Comparison of ENCODE assay signal across 17 cellular contexts in genomic region chr2:165897074-165897683, GRCh38. TPM values are rescaled to one million over a fixed set of nuclear protein-coding genes. Genes with fewer than 3 reads are reported as not detected.
DNase-seq lines count a peak whose midpoint lies in the region; ATAC-seq, FAIRE-seq and TF ChIP-seq lines count a peak whose summit lies in the region.
"Had no signal": no experiment of that assay in that cellular context is flagged by ENCODE, and none has a peak within 500 bp of the region (broad histone marks: within the 10 kb centered on the region; RNA-seq: fewer than 3 reads in every experiment).

No MANE protein-coding gene starts in this region.

- no peak overlapping the region for H3K4me3 ChIP-seq in GM12878
- no peak overlapping the region for H3K4me3 ChIP-seq in colonic mucosa
- H3K4me3 ChIP-seq: left lung, upper lobe of left lung had no signal

- H3K27ac ChIP-seq in GM12878 (ENCODE audit: control insufficient read depth, insufficient read depth) (peak overlapping the region; percentile 29; the same call in 1 of the 2 replicates), colonic mucosa (no peak overlapping the region)
- H3K27ac ChIP-seq: left lung, upper lobe of left lung had no signal

- SMC1A ChIA-PET in GM12878 (lab: Charles Lee; ENCODE audit: uncharacterized antibody, unreplicated experiment) = interaction anchor here (1.2 to 1.4 kb wide), 2 partner anchors 23 to 56 kb away, joined by 3 read pairs; partner anchors contain the start of gene TTC21B

- H4K20me1 ChIP-seq in GM12878 (ENCODE audit: control insufficient read depth, insufficient read depth) = no peaks in the 10 kb centered on the region

- CTCF ChIA-PET in GM12878 (lab: Yijun Ruan, JAX) = interaction anchor here (0.6 to 1.2 kb wide), 2 partner anchors 23 to 230 kb away, joined by 3 to 4 read pairs; partner anchors contain the start of gene SCN1A

- 64% methylated on average over 7 of the region's 7 CpGs for WGBS in GM12878 (ENCODE audit: insufficient coverage, insufficient replicate concordance, low lambda C conversion rate, missing lambda C conversion rate)

- no peaks in the 10 kb centered on the region for H3K9me3 ChIP-seq in GM12878 (replicated peaks; ENCODE audit: control insufficient read depth, insufficient read depth, low read length)
- H3K9me3 ChIP-seq in colonic mucosa = no peaks in the 10 kb centered on the region
- H3K9me3 ChIP-seq: left lung, upper lobe of left lung had no signal

- intact Hi-C loops in GM12878 (cut with micrococcal nuclease; ENCODE audit: unreplicated experiment) = no loop called here
- intact Hi-C loops in colonic mucosa (cut with DNase I) = loop anchor here (5.0 kb wide), 1 partner anchor 40 kb away; no protein-coding TSS in a partner anchor

- H2AFZ ChIP-seq in GM12878 (ENCODE audit: control insufficient read depth, low read depth, low read length) = no peak overlapping the region

- TF ChIP-seq POLR2A in GM12878 (IDR thresholded peaks at IDR 0.05; ENCODE audit: low read depth, low read length) = no peak

- POLR2A ChIA-PET in GM12878 (lab: Charles Lee) = interaction anchor here (1.4 kb wide), 1 partner anchor 55 kb away, joined by 3 read pairs; no protein-coding TSS in a partner anchor

- TF ChIP-seq RAD21 in GM12878 (IDR thresholded peaks at IDR 0.05; ENCODE audit: insufficient read depth, low read depth, low read length) = no peak

- peak; percentile 28 for ATAC-seq in GM18511 (IDR thresholded peaks at IDR 0.05; ENCODE audit: unreplicated experiment)
- ATAC-seq in GM21360 (IDR thresholded peaks at IDR 0.05; ENCODE audit: unreplicated experiment) = peak; percentile 28
- ATAC-seq in HG03045 (IDR thresholded peaks at IDR 0.05; ENCODE audit: unreplicated experiment) = peak; percentile 10
- ATAC-seq in GM12878 = peak; percentile 54
- no peak for ATAC-seq in left lobe of liver
- no peak for ATAC-seq in GM21723 (IDR thresholded peaks at IDR 0.05; ENCODE audit: unreplicated experiment)
- ATAC-seq: activated T-cell treated with anti-CD3 and anti-CD28 coated beads, Interleukin-2, amount 50 U/mL, for 4 hours; naive thymus-derived CD8-positive, alpha-beta T cell had no signal

- DNase-seq in GM12878 (ENCODE audit: low read depth, low spot score) (no peak), DMS79 (lab: John Stamatoyannopoulos, UW) (no peak), left lobe of liver (ENCODE audit: low spot score) (no peak), colonic mucosa (no peak)
- DNase-seq: activated CD4-positive, alpha-beta T cell treated with anti-CD3 and anti-CD28 coated beads for 48 hours; activated T-cell treated with anti-CD3 and anti-CD28 coated beads, Interleukin-2, amount 50 U/mL, for 4 hours; amniotic stem cell; DMS 273 treated with DMSO at 0.1 percent for 48 hours; left lung; naive thymus-derived CD8-positive, alpha-beta T cell; NCI-H2029 treated with DMSO at 0.1 percent for 48 hours; NCI-H748 treated with DMSO at 0.1 percent for 48 hours; upper lobe of left lung had no signal

- no peak for FAIRE-seq in GM12878 (lab: Jason Lieb, UNC)

- TF ChIP-seq CTCF in GM12878 (IDR thresholded peaks at IDR 0.05 in 2 of 3, conservative IDR thresholded peaks at IDR 0.05 in 1 of 3; ENCODE audit: control insufficient read depth in 2 of 3, extremely low read depth in 1 of 3, insufficient read depth in 1 of 3, low read depth in 3 of 3, low read length in 3 of 3) (no peak), colonic mucosa (IDR thresholded peaks at IDR 0.05) (no peak)

- H3K27me3 ChIP-seq in GM12878 (replicated peaks in 1 of 2; ENCODE audit: control insufficient read depth in 2 of 2, insufficient read depth in 2 of 2, low read length in 1 of 2) = no peaks in the 10 kb centered on the region
- H3K27me3 ChIP-seq in colonic mucosa = no peaks in the 10 kb centered on the region
- H3K27me3 ChIP-seq: left lung, upper lobe of left lung had no signal

- BruUV-seq in GM12878 (replicated peaks; lab: Mats Ljungman, UMichigan) = no TSS peak

- in situ Hi-C loops in GM12878 (cut with MboI) = no loop called here

- H3K79me2 ChIP-seq in GM12878 (ENCODE audit: control insufficient read depth, insufficient read depth, low read length) = no peaks in the 10 kb centered on the region

- no peak for TF ChIP-seq EP300 in GM12878 (IDR thresholded peaks at IDR 0.05; ENCODE audit: borderline replicate concordance in 1 of 2, control insufficient read depth in 1 of 2, low read depth in 2 of 2, low read length in 2 of 2)

- no peak overlapping the region for H3K4me2 ChIP-seq in GM12878 (ENCODE audit: control insufficient read depth, insufficient read depth)

- H3K9ac ChIP-seq in GM12878 (ENCODE audit: control insufficient read depth, insufficient read depth, low read length) (no peak overlapping the region), colonic mucosa (ENCODE audit: low read depth in 2 of 2, low read length in 2 of 2) (no peak overlapping the region)

- H3K4me1 ChIP-seq in GM12878 (ENCODE audit: control insufficient read depth, insufficient read depth, low read length) = peaks cover 9% of the 10 kb centered on the region
- H3K4me1 ChIP-seq in colonic mucosa = peaks cover 1% of the 10 kb centered on the region

- H3K36me3 ChIP-seq in GM12878 (ENCODE audit: control insufficient read depth in 2 of 2, insufficient read depth in 2 of 2, low read length in 1 of 2) = peaks cover 0 to 4% of the 10 kb centered on the region in 2 experiments; a peak in 3 of 4 replicates
- peaks cover 5% of the 10 kb centered on the region for H3K36me3 ChIP-seq in colonic mucosa

- RAD21 ChIA-PET in GM12878 (lab: Charles Lee; ENCODE audit: unreplicated experiment) = no interaction called here

TF ChIP-seq in GM12878, 131 proteins besides CTCF, POLR2A, EP300 and RAD21:
- no peak for TF ChIP-seq WRNIP1 (IDR thresholded peaks at IDR 0.05; ENCODE audit: borderline replicate concordance, low read depth, low read length)
- no peak for TF ChIP-seq MEF2A (IDR thresholded peaks at IDR 0.05; ENCODE audit: insufficient read depth, low read depth, low read length)
- TF ChIP-seq TAF1 (IDR thresholded peaks at IDR 0.05; ENCODE audit: borderline replicate concordance, low read depth, low read length) = no peak

RNA-seq across cellular contexts. Expression of gene TTC21B, which starts 56.4 kb away (rescaled TPM):
- 106 and 107 TPM in 2 replicates for total RNA-seq in GM12878 (2013; cell fraction: nucleolus; rRNA removed)
- total RNA-seq in GM12878 (2014; rRNA removed) (14.4 and 17.1 TPM in 2 replicates), GM12878 (2014; rRNA removed; fragmentation: Illumina TruSeq; extraction: Trizol) (17.4 and 20.3 TPM in 2 replicates), GM12878 (2021) (9.8 and 13.4 TPM in 2 replicates), left lobe of liver (6.2 TPM), colonic mucosa (10 to 100 TPM; 10.2 to 13.2 TPM)
- polyA plus RNA-seq in GM12878 (2011; ENCODE audit: low read depth) = 3.6 TPM
- polyA plus RNA-seq in GM12878 (2011; rRNA removed) (22.4 and 33.8 TPM in 2 replicates), GM12878 (2014; fragmentation: Illumina TruSeq; extraction: Trizol) (8.1 and 9.4 TPM in 2 replicates), GM12878 (2014; fragmentation: Nextera tagmentation; extraction: Ambion mirVana) (1 to 10 TPM; 2.7 to 3.5 TPM), GM12878 (2014; rRNA removed) (8.8 and 13.2 TPM in 2 replicates), GM12878 (2016; fragmentation: Nextera tagmentation; extraction: Ambion mirVana) (1 to 10 TPM; 9.3 to 9.4 TPM)
- 8.2 and 11.1 TPM in 2 replicates for polyA plus RNA-seq in GM12878 (2011; cell fraction: cytosol; rRNA removed)
- 25.1 and 26.7 TPM in 2 replicates for polyA plus RNA-seq in GM12878 (2011; cell fraction: nucleus; rRNA removed)
- polyA plus RNA-seq in GM12878 (2012) = 5.3 and 6.9 TPM in 2 replicates
- 24.4 and 37.1 TPM in 2 replicates for polyA minus RNA-seq in GM12878 (2011; rRNA and poly(A)+ RNA removed)
- polyA minus RNA-seq in GM12878 (2011; cell fraction: cytosol; rRNA and poly(A)+ RNA removed) = 6.8 and 7.8 TPM in 2 replicates
- 34.2 and 44.8 TPM in 2 replicates for polyA minus RNA-seq in GM12878 (2011; cell fraction: nucleus; rRNA and poly(A)+ RNA removed)

Comparison
In these comparisons a context has a peak if more than half of its experiments do, and no peak if none do; other contexts are left out.
1. ATAC-seq: peak in GM18511 (single experiment), GM21360 (single experiment), HG03045 (single experiment) and GM12878 (single experiment); none in left lobe of liver (single experiment) and GM21723 (single experiment).